8 cellular contexts compared by ENCODE assay signal in the genomic region with DNA sequence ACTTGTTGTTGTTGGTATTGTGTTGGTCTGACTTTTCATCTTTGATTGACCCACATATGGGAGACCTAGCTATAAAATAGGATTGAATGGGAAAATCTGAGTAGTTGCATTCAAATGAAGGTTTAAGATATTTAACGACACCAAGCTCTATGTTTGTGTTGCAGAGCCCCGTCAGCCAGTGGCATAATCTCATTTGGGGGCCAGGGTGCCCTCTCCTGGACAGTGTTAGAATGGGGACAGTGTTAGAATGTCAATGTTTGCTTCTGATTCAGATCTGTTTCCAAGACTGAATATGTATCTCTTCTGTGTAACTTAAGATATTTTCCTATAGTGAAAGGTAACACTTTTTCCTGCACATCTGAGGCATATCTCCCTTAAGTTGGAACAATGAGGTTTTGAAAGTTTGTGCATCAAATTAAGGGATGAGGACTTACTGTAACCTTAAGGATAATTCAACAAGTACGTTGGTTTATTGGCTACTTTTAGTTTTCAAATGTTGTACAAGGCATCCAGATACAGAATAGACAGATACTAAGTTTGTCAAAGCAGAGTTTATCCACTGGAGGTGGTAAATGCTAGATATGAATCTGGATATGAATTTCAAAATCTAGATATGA. TPM values are rescaled to one million over a fixed set of nuclear protein-coding genes. Genes with fewer than 3 reads are reported as not detected.
DNase-seq lines count a peak whose midpoint lies in the region; ATAC-seq, FAIRE-seq and TF ChIP-seq lines count a peak whose summit lies in the region.

No MANE protein-coding gene starts in this region.

- WGBS in A549 (ENCODE audit: missing lambda C conversion rate): 10% methylated on average over 3 of the region's 3 CpGs

- intact Hi-C loops in ascending aorta (cut with DNase I): no loop called here

- no peak for TF ChIP-seq POLR2A in A549 (IDR thresholded peaks at IDR 0.05; ENCODE audit: low read length)

- no peaks in the 10 kb centered on the region for H3K9me2 ChIP-seq in SU-DHL-6 (replicated peaks; ENCODE audit: insufficient read depth, low read length)

- no peak for FAIRE-seq in A549 (lab: Jason Lieb, UNC)

- peak; percentile 70 for TF ChIP-seq CTCF in A549 (IDR thresholded peaks at IDR 0.05)
- TF ChIP-seq CTCF in GM12865 (IDR thresholded peaks at IDR 0.05; ENCODE audit: insufficient read depth, low read depth, low read length, missing control alignments): peak; percentile 61
- TF ChIP-seq CTCF in SU-DHL-6 (IDR thresholded peaks at IDR 0.05; ENCODE audit: insufficient read depth, low read length, poor library complexity, severe bottlenecking): peak; percentile 89
- TF ChIP-seq CTCF in ascending aorta (IDR thresholded peaks at IDR 0.05): peak in 2 of 3 experiments; percentile 33 to 34

- peak; percentile 93 to 96 for ATAC-seq in A549
- peak; percentile 68 for ATAC-seq in HG03442 (IDR thresholded peaks at IDR 0.05; ENCODE audit: unreplicated experiment)

- CTCF ChIA-PET in A549 (lab: Yijun Ruan, JAX): interaction anchor here (0.6 to 6.2 kb wide), 16 partner anchors 8 to 362 kb away, joined by 3 to 98 read pairs (median 4); a partner anchor contains a TSS

- no peaks in the 10 kb centered on the region for H3F3A ChIP-seq in SU-DHL-6 (ENCODE audit: insufficient read depth)

- H2AFZ ChIP-seq in SU-DHL-6 (ENCODE audit: low read depth, low read length, severe bottlenecking): no peak overlapping the region

- H3K4me2 ChIP-seq in A549 (no peak overlapping the region), SU-DHL-6 (ENCODE audit: low read depth, low read length, poor library complexity, severe bottlenecking) (no peak overlapping the region)

- POLR2A ChIA-PET in A549 (lab: Yijun Ruan, JAX): no interaction called here

- no peak overlapping the region for H3K9ac ChIP-seq in SU-DHL-6 (ENCODE audit: low read length)

- no peak overlapping the region for H3K4me3 ChIP-seq in A549
- no peak overlapping the region for H3K4me3 ChIP-seq in GM12865 (ENCODE audit: low read depth, low read length)
- H3K4me3 ChIP-seq in SU-DHL-6 (ENCODE audit: insufficient read depth, low read length, poor library complexity, severe bottlenecking): no peak overlapping the region
- no peak overlapping the region for H3K4me3 ChIP-seq in ascending aorta

- no peaks in the 10 kb centered on the region for H4K20me1 ChIP-seq in SU-DHL-6 (ENCODE audit: low read depth, low read length)

- H3K27ac ChIP-seq in A549 (no peak overlapping the region), SU-DHL-6 (ENCODE audit: low read depth, low read length) (no peak overlapping the region), ascending aorta (no peak overlapping the region)

- TF ChIP-seq EP300 in A549 (IDR thresholded peaks at IDR 0.05): no peak

- peak; percentile 30 to 43 for DNase-seq in A549 (ENCODE audit: low read depth in 1 of 2, low spot score in 1 of 2)
- DNase-seq in GM12865 (ENCODE audit: low read depth): peak; percentile 32
- DNase-seq in ascending aorta (ENCODE audit: low spot score in 2 of 2): no peak
- DNase-seq in hepatic stellate cell (ENCODE audit: low spot score): peak; percentile 14
- DNase-seq in stimulated activated CD4-positive, alpha-beta T cell treated with anti-CD3 and anti-CD28 coated beads, Interleukin-12 subunit alpha, Interleukin-12 subunit beta, amount 100 ng/mL, for 24 hours (ENCODE audit: low read depth in 2 of 2): peak; percentile 8 to 29
- DNase-seq in GOT3 (lab: John Stamatoyannopoulos, UW): no peak

- H3K27me3 ChIP-seq in SU-DHL-6 (ENCODE audit: low read length) (no peaks in the 10 kb centered on the region), ascending aorta (no peaks in the 10 kb centered on the region)

- TF ChIP-seq RAD21 in A549 (conservative IDR thresholded peaks at IDR 0.05 in 1 of 2, IDR thresholded peaks at IDR 0.05 in 1 of 2): peak; percentile 53 to 54; a peak in 4 of 5 replicates

- no peaks in the 10 kb centered on the region for H3K36me3 ChIP-seq in SU-DHL-6 (ENCODE audit: low read length)
- H3K36me3 ChIP-seq in ascending aorta: no peaks in the 10 kb centered on the region

- H3K79me2 ChIP-seq in SU-DHL-6 (ENCODE audit: insufficient read depth, low read length): no peaks in the 10 kb centered on the region

- H3K9me3 ChIP-seq in A549: no peaks in the 10 kb centered on the region
- H3K9me3 ChIP-seq in SU-DHL-6 (ENCODE audit: insufficient read depth, low read length): no peaks in the 10 kb centered on the region
- no peaks in the 10 kb centered on the region for H3K9me3 ChIP-seq in ascending aorta

- no peaks in the 10 kb centered on the region for H3K4me1 ChIP-seq in A549
- H3K4me1 ChIP-seq in ascending aorta: no peaks in the 10 kb centered on the region

TF ChIP-seq in A549, 52 proteins besides CTCF, POLR2A, EP300 and RAD21:
- TF ChIP-seq, protein P1, sequence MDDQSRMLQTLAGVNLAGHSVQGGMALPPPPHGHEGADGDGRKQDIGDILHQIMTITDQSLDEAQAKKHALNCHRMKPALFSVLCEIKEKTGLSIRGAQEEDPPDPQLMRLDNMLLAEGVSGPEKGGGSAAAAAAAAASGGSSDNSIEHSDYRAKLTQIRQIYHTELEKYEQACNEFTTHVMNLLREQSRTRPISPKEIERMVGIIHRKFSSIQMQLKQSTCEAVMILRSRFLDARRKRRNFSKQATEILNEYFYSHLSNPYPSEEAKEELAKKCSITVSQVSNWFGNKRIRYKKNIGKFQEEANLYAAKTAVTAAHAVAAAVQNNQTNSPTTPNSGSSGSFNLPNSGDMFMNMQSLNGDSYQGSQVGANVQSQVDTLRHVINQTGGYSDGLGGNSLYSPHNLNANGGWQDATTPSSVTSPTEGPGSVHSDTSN (IDR thresholded peaks at IDR 0.05): no peak
- peak; percentile 71 for TF ChIP-seq SMC3 (IDR thresholded peaks at IDR 0.05)

RNA-seq across cellular contexts. Expression of a gene that starts 5.3 kb away (rescaled TPM):
- polyA plus RNA-seq in A549 (2011; rRNA removed): not detected in 2 replicates
- polyA plus RNA-seq in A549 (2012; cell fraction: cytosol; rRNA removed): not detected in 2 replicates
- not detected in 2 replicates for polyA plus RNA-seq in A549 (2012; cell fraction: nucleus; rRNA removed)
- polyA plus RNA-seq in A549 (2017; fragmentation: RNase III; extraction: RNeasy Plus Mini Kit Qiagen cat#74134 plus additional on column Dnase treatment): not detected in 3 replicates
- polyA minus RNA-seq in A549 (2011; rRNA and poly(A)+ RNA removed): not detected in 2 replicates
- not detected for total RNA-seq in ascending aorta

RNA-seq across cellular contexts. Expression of a gene that starts 41.8 kb away (rescaled TPM):
- not detected in 2 replicates for polyA plus RNA-seq in A549 (2011; rRNA removed)
- not detected in 2 replicates for polyA plus RNA-seq in A549 (2012; cell fraction: cytosol; rRNA removed)
- not detected in 2 replicates for polyA plus RNA-seq in A549 (2012; cell fraction: nucleus; rRNA removed)
- not detected in 3 replicates for polyA plus RNA-seq in A549 (2017; fragmentation: RNase III; extraction: RNeasy Plus Mini Kit Qiagen cat#74134 plus additional on column Dnase treatment)
- polyA minus RNA-seq in A549 (2011; rRNA and poly(A)+ RNA removed): not detected in 2 replicates
- total RNA-seq in ascending aorta: not detected

RNA-seq across cellular contexts. Expression of a gene that starts 54.1 kb away (rescaled TPM):
- not detected in 2 replicates for polyA plus RNA-seq in A549 (2011; rRNA removed)
- polyA plus RNA-seq in A549 (2012; cell fraction: cytosol; rRNA removed): not detected in 2 replicates
- polyA plus RNA-seq in A549 (2012; cell fraction: nucleus; rRNA removed): not detected in 2 replicates
- not detected in 3 replicates for polyA plus RNA-seq in A549 (2017; fragmentation: RNase III; extraction: RNeasy Plus Mini Kit Qiagen cat#74134 plus additional on column Dnase treatment)
- polyA minus RNA-seq in A549 (2011; rRNA and poly(A)+ RNA removed): not detected in 2 replicates
- not detected for total RNA-seq in ascending aorta

RNA-seq across cellular contexts. Expression of a gene that starts 57.3 kb away (rescaled TPM):
- polyA plus RNA-seq in A549 (2011; rRNA removed): not detected in 2 replicates
- polyA plus RNA-seq in A549 (2012; cell fraction: cytosol; rRNA removed): not detected in 2 replicates
- polyA plus RNA-seq in A549 (2012; cell fraction: nucleus; rRNA removed): not detected in 2 replicates
- polyA plus RNA-seq in A549 (2017; fragmentation: RNase III; extraction: RNeasy Plus Mini Kit Qiagen cat#74134 plus additional on column Dnase treatment): not detected in 3 replicates
- not detected in 2 replicates for polyA minus RNA-seq in A549 (2011; rRNA and poly(A)+ RNA removed)
- not detected for total RNA-seq in ascending aorta

Comparison
In these comparisons a context has a peak if more than half of its experiments do, and no peak if none do; other contexts are left out.
1. DNase-seq: peak in A549 (2 of 2), GM12865 (single experiment), hepatic stellate cell (single experiment) and stimulated activated CD4-positive, alpha-beta T cell treated with anti-CD3 and anti-CD28 coated beads, Interleukin-12 subunit alpha, Interleukin-12 subunit beta, amount 100 ng/mL, for 24 hours (2 of 2); none in ascending aorta (0 of 2) and GOT3 (single experiment).
2. CTCF ChIP-seq: peak in every context shown above with its lines; median percentile 89 in SU-DHL-6; 70 in A549; 61 in GM12865; 34 in ascending aorta.